In genomic region chr9:83988411-83988810, GRCh38 we compare ENCODE assay signal across 22 cellular contexts. TPM values are rescaled to one million over a fixed set of nuclear protein-coding genes. Genes with fewer than 3 reads are reported as not detected.
A peak's percentile ranks its signal among the peaks of the same experiment; 100 is the strongest.
DNase-seq lines count a peak whose midpoint lies in the region; ATAC-seq and TF ChIP-seq lines count a peak whose summit lies in the region.
"Had no signal": no experiment of that assay in that cellular context is flagged by ENCODE, and none has a peak within 500 bp of the region (broad histone marks: within the 10 kb centered on the region; RNA-seq: fewer than 3 reads in every experiment).

No MANE protein-coding gene starts in this region.

- no TSS peak for BruUV-seq in OCI-LY7 (replicated peaks; lab: Mats Ljungman, UMichigan)

- H3K27ac ChIP-seq in C4-2B (peak overlapping the region; percentile 44), OCI-LY7 (ENCODE audit: low read depth, low read length, poor library complexity, severe bottlenecking) (peak overlapping the region; percentile 12), neural progenitor cell (no peak overlapping the region)
- H3K27ac ChIP-seq: PC-9, SJSA1 had no signal

- peaks cover 95% of the 10 kb centered on the region for H3K79me2 ChIP-seq in OCI-LY7 (ENCODE audit: insufficient read depth, low read depth, low read length)
- H3K79me2 ChIP-seq in neural progenitor cell (ENCODE audit: low read depth): peaks cover 100% of the 10 kb centered on the region

- H3K4me3 Mint-ChIP-seq in neural progenitor cell: no peak overlapping the region
- H3K4me3 Mint-ChIP-seq: B cell had no signal

- H3K9me3 Mint-ChIP-seq in neural progenitor cell: peaks cover 2% of the 10 kb centered on the region

- ATAC-seq in left lobe of liver (peak; percentile 71), HG02938 (IDR thresholded peaks at IDR 0.05; ENCODE audit: unreplicated experiment) (no peak)
- ATAC-seq: K562 had no signal

- H2AFZ ChIP-seq in OCI-LY7 (ENCODE audit: low read length) (no peak overlapping the region), neural progenitor cell (replicated peaks) (no peak overlapping the region)
- H2AFZ ChIP-seq: PC-9 had no signal

- CTCF ChIA-PET in OCI-LY7 (lab: Charles Lee; ENCODE audit: unreplicated experiment): no interaction called here

- H3K9me2 ChIP-seq in OCI-LY7 (ENCODE audit: insufficient read depth, low read length): no peaks in the 10 kb centered on the region

- H3K36me3 ChIP-seq in OCI-LY7 (ENCODE audit: insufficient read depth, low read length) (peaks cover 63% of the 10 kb centered on the region), neural progenitor cell (peaks cover 11% of the 10 kb centered on the region), MG63 (peaks cover 15% of the 10 kb centered on the region)

- 0 out of 2 replicates have a peak overlapping the region, but pooled peaks have one; percentile 18 for H3K4me2 ChIP-seq in OCI-LY7 (ENCODE audit: low read length)
- no peak overlapping the region for H3K4me2 ChIP-seq in neural progenitor cell
- H3K4me2 ChIP-seq: PC-9 had no signal

- no peak overlapping the region for H3K9ac ChIP-seq in neural progenitor cell

- peaks cover 21% of the 10 kb centered on the region; the same call in 1 of the 2 replicates for H4K20me1 ChIP-seq in OCI-LY7 (ENCODE audit: insufficient read depth, low read length)
- peaks cover 34% of the 10 kb centered on the region for H4K20me1 ChIP-seq in neural progenitor cell (ENCODE audit: low read depth)

- H3K9me3 ChIP-seq in OCI-LY7 (ENCODE audit: low read length) (no peaks in the 10 kb centered on the region), neural progenitor cell (ENCODE audit: low read depth) (no peaks in the 10 kb centered on the region), MG63 (no peaks in the 10 kb centered on the region)
- H3K9me3 ChIP-seq: SJSA1 had no signal

- H3K27me3 ChIP-seq in neural progenitor cell: no peaks in the 10 kb centered on the region
- no peaks in the 10 kb centered on the region for H3K27me3 ChIP-seq in MG63
- H3K27me3 ChIP-seq: SJSA1 had no signal

- peaks cover 36% of the 10 kb centered on the region for H3K36me3 Mint-ChIP-seq in neural progenitor cell

- TF ChIP-seq CTCF in C4-2B (conservative IDR thresholded peaks at IDR 0.05) (no peak), OCI-LY7 (conservative IDR thresholded peaks at IDR 0.05; ENCODE audit: low read length) (no peak), neural progenitor cell (IDR thresholded peaks at IDR 0.05) (no peak)

- DNase-seq in OCI-LY7 (ENCODE audit: low spot score): no peak
- DNase-seq in left lobe of liver (ENCODE audit: low spot score): no peak
- DNase-seq in neural progenitor cell (ENCODE audit: low spot score): no peak
- DNase-seq in MG63: no peak
- DNase-seq in NCI-H2029 (lab: John Stamatoyannopoulos, UW): no peak
- DNase-seq: Calu3; DMS79 treated with DMSO at 0.1 percent for 48 hours; Kasumi-1; NCI-H1105 treated with DMSO at 0.1 percent for 48 hours; NCI-H146; NCI-H1930; NCI-H446; NCI-H524 treated with DMSO at 0.1 percent for 48 hours; NCI-H774; NK-92 treated with Interleukin-12 subunit alpha and Interleukin-12 subunit beta, amount 100 ng/mL, for 24 hours; PC-9; Right ventricle myocardium superior had no signal

- H3K4me3 ChIP-seq in OCI-LY7 (ENCODE audit: low read depth, low read length, poor library complexity, severe bottlenecking) (no peak overlapping the region), neural progenitor cell (no peak overlapping the region), MG63 (no peak overlapping the region)
- H3K4me3 ChIP-seq: K562, PC-9, SJSA1 had no signal

- H3F3A ChIP-seq in neural progenitor cell (ENCODE audit: low read depth): no peaks in the 10 kb centered on the region

- no peaks in the 10 kb centered on the region for H3K27me3 Mint-ChIP-seq in neural progenitor cell (ENCODE audit: insufficient read depth, low read depth)
- H3K27me3 Mint-ChIP-seq: B cell had no signal

- intact Hi-C loops in OCI-LY7 (cut with micrococcal nuclease; ENCODE audit: unreplicated experiment): no loop called here

- H3K27ac Mint-ChIP-seq in neural progenitor cell: peak overlapping the region; percentile 57
- H3K27ac Mint-ChIP-seq: B cell had no signal

- peaks cover 57% of the 10 kb centered on the region for H3K4me1 ChIP-seq in OCI-LY7 (ENCODE audit: insufficient read depth, low read length, poor library complexity, severe bottlenecking)
- H3K4me1 ChIP-seq in neural progenitor cell: peaks cover 4% of the 10 kb centered on the region

- peaks cover 14% of the 10 kb centered on the region for H3K4me1 Mint-ChIP-seq in neural progenitor cell

- POLR2A ChIA-PET in OCI-LY7 (lab: Charles Lee): no interaction called here

RNA-seq across cellular contexts. Expression of gene RMI1, which starts 7.8 kb away (rescaled TPM):
- total RNA-seq in OCI-LY7 (2014; rRNA removed; shearing (Covaris generic)): 10.0 and 16.7 TPM in 2 replicates
- total RNA-seq in OCI-LY7 (2022): 44.3 and 46.2 TPM in 2 replicates
- total RNA-seq in left lobe of liver: 4.0 TPM
- total RNA-seq in neural progenitor cell (ENCODE audit: low replicate concordance): 22.9 and 35.7 TPM in 2 replicates
- total RNA-seq in MG63 (2014; rRNA removed; shearing (Covaris generic); ENCODE audit: low replicate concordance): 11.6 and 34.4 TPM in 2 replicates

RNA-seq across cellular contexts. Expression of gene HNRNPK, which starts 8.4 kb away (rescaled TPM):
- 592 and 700 TPM in 2 replicates for total RNA-seq in OCI-LY7 (2014; rRNA removed; shearing (Covaris generic))
- 768 and 787 TPM in 2 replicates for total RNA-seq in OCI-LY7 (2022)
- total RNA-seq in left lobe of liver: 173 TPM
- total RNA-seq in neural progenitor cell (ENCODE audit: low replicate concordance): 1,112 and 1,406 TPM in 2 replicates
- 753 and 901 TPM in 2 replicates for total RNA-seq in MG63 (2014; rRNA removed; shearing (Covaris generic); ENCODE audit: low replicate concordance)
